In genomic region chr3:129775870-129776269, GRCh38 we compare ENCODE assay signal across 2 cellular contexts.
TF ChIP-seq lines count a peak whose summit lies in the region.

No MANE protein-coding gene starts in this region.

TF ChIP-seq in GM23338, 12 proteins besides CTCF, POLR2A, EP300 and RAD21:
- TF ChIP-seq REST (IDR thresholded peaks at IDR 0.05; ENCODE audit: unreplicated experiment) (no peak), ZNF114 (CRISPR knock-in tag; IDR thresholded peaks at IDR 0.05) (no peak), CREB1 (CRISPR knock-in tag; IDR thresholded peaks at IDR 0.05; ENCODE audit: low read depth) (no peak), ZNF331 (CRISPR knock-in tag; IDR thresholded peaks at IDR 0.05; ENCODE audit: low read depth) (no peak)
TF ChIP-seq in GM23338: peak in this region for 0.

TF ChIP-seq in K562, 482 proteins besides CTCF, POLR2A, EP300 and RAD21 (continued from another document):
- no peak for TF ChIP-seq MLX (CRISPR knock-in tag; conservative IDR thresholded peaks at IDR 0.05)
